Comparison of ENCODE assay signal across 1 cellular context in the genomic region with DNA sequence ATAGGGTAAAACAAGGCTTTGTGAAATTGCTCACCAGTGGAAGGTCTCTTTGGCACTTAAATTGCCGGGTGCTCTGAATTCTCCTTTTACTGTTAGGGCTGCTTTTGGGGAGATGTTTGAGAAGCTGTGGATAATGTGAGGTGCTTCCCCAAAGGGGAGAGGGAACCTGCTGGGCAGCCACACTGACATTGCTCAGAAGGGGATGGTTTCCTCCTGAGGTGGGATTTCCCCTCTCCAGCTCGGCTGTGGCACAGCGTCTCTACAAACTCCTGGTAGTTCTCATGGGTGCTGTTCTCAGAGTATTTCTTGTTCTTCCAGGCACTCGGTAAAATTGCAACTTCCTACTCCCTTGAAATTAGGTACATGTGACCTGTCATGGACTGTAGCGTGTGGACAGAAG.
A peak's percentile ranks its signal among the peaks of the same experiment; 100 is the strongest.
TF ChIP-seq lines count a peak whose summit lies in the region.

No MANE protein-coding gene starts in this region.

TF ChIP-seq in GM12878, 131 proteins besides CTCF, POLR2A, EP300 and RAD21 (continued from another document):
- TF ChIP-seq, protein P1, sequence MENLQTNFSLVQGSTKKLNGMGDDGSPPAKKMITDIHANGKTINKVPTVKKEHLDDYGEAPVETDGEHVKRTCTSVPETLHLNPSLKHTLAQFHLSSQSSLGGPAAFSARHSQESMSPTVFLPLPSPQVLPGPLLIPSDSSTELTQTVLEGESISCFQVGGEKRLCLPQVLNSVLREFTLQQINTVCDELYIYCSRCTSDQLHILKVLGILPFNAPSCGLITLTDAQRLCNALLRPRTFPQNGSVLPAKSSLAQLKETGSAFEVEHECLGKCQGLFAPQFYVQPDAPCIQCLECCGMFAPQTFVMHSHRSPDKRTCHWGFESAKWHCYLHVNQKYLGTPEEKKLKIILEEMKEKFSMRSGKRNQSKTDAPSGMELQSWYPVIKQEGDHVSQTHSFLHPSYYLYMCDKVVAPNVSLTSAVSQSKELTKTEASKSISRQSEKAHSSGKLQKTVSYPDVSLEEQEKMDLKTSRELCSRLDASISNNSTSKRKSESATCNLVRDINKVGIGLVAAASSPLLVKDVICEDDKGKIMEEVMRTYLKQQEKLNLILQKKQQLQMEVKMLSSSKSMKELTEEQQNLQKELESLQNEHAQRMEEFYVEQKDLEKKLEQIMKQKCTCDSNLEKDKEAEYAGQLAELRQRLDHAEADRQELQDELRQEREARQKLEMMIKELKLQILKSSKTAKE (IDR thresholded peaks at IDR 0.05; ENCODE audit: low read depth, poor library complexity, severe bottlenecking) = no peak
- TF ChIP-seq EZH2 (IDR thresholded peaks at IDR 0.05; ENCODE audit: borderline replicate concordance, control insufficient read depth, low read depth, low read length) (no peak), EED (IDR thresholded peaks at IDR 0.05; ENCODE audit: low read depth) (peak; percentile 13; the same call in 1 of the 2 replicates), IRF4 (IDR thresholded peaks at IDR 0.05; ENCODE audit: low read depth, low read length) (no peak), HDAC2 (IDR thresholded peaks at IDR 0.05) (no peak), SPI1 (IDR thresholded peaks at IDR 0.05; ENCODE audit: borderline replicate concordance, insufficient read depth, low read depth, low read length) (no peak), BACH1 (IDR thresholded peaks at IDR 0.05; ENCODE audit: borderline replicate concordance) (peak; percentile 35; the same call in 1 of the 2 replicates), HDGF (IDR thresholded peaks at IDR 0.05) (0 out of 2 replicates have a peak, but pooled peaks have one; percentile 34), ESRRA (IDR thresholded peaks at IDR 0.05; ENCODE audit: low read length) (no peak), LARP7 (IDR thresholded peaks at IDR 0.05) (0 out of 2 replicates have a peak, but pooled peaks have one; percentile 16), PAX5 (IDR thresholded peaks at IDR 0.05; ENCODE audit: borderline replicate concordance, low read depth, low read length) (peak; percentile 21; the same call in 1 of the 2 replicates), ZSCAN29 (IDR thresholded peaks at IDR 0.05) (0 out of 2 replicates have a peak, but pooled peaks have one; percentile 35), ZZZ3 (IDR thresholded peaks at IDR 0.05; ENCODE audit: control insufficient read depth, insufficient read length, low read depth) (no peak)
- TF ChIP-seq, protein P2, sequence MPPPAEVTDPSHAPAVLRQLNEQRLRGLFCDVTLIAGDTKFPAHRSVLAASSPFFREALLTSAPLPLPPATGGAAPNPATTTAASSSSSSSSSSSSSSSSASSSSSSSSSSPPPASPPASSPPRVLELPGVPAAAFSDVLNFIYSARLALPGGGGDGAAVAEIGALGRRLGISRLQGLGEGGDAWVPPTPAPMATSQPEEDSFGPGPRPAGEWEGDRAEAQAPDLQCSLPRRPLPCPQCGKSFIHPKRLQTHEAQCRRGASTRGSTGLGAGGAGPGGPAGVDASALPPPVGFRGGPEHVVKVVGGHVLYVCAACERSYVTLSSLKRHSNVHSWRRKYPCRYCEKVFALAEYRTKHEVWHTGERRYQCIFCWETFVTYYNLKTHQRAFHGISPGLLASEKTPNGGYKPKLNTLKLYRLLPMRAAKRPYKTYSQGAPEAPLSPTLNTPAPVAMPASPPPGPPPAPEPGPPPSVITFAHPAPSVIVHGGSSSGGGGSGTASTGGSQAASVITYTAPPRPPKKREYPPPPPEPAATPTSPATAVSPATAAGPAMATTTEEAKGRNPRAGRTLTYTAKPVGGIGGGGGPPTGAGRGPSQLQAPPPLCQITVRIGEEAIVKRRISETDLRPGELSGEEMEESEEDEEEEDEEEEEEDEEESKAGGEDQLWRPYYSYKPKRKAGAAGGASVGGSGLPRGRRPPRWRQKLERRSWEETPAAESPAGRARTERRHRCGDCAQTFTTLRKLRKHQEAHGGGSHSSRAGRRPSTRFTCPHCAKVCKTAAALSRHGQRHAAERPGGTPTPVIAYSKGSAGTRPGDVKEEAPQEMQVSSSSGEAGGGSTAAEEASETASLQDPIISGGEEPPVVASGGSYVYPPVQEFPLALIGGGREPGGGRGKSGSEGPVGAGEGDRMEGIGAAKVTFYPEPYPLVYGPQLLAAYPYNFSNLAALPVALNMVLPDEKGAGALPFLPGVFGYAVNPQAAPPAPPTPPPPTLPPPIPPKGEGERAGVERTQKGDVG (CRISPR knock-in tag; IDR thresholded peaks at IDR 0.05) = no peak
- TF ChIP-seq, protein P3, sequence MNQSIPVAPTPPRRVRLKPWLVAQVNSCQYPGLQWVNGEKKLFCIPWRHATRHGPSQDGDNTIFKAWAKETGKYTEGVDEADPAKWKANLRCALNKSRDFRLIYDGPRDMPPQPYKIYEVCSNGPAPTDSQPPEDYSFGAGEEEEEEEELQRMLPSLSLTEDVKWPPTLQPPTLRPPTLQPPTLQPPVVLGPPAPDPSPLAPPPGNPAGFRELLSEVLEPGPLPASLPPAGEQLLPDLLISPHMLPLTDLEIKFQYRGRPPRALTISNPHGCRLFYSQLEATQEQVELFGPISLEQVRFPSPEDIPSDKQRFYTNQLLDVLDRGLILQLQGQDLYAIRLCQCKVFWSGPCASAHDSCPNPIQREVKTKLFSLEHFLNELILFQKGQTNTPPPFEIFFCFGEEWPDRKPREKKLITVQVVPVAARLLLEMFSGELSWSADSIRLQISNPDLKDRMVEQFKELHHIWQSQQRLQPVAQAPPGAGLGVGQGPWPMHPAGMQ (IDR thresholded peaks at IDR 0.05; ENCODE audit: borderline replicate concordance) = no peak
- TF ChIP-seq, protein P4, sequence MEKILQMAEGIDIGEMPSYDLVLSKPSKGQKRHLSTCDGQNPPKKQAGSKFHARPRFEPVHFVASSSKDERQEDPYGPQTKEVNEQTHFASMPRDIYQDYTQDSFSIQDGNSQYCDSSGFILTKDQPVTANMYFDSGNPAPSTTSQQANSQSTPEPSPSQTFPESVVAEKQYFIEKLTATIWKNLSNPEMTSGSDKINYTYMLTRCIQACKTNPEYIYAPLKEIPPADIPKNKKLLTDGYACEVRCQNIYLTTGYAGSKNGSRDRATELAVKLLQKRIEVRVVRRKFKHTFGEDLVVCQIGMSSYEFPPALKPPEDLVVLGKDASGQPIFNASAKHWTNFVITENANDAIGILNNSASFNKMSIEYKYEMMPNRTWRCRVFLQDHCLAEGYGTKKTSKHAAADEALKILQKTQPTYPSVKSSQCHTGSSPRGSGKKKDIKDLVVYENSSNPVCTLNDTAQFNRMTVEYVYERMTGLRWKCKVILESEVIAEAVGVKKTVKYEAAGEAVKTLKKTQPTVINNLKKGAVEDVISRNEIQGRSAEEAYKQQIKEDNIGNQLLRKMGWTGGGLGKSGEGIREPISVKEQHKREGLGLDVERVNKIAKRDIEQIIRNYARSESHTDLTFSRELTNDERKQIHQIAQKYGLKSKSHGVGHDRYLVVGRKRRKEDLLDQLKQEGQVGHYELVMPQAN (conservative IDR thresholded peaks at IDR 0.05) = peak; percentile 25
- TF ChIP-seq, protein P5, sequence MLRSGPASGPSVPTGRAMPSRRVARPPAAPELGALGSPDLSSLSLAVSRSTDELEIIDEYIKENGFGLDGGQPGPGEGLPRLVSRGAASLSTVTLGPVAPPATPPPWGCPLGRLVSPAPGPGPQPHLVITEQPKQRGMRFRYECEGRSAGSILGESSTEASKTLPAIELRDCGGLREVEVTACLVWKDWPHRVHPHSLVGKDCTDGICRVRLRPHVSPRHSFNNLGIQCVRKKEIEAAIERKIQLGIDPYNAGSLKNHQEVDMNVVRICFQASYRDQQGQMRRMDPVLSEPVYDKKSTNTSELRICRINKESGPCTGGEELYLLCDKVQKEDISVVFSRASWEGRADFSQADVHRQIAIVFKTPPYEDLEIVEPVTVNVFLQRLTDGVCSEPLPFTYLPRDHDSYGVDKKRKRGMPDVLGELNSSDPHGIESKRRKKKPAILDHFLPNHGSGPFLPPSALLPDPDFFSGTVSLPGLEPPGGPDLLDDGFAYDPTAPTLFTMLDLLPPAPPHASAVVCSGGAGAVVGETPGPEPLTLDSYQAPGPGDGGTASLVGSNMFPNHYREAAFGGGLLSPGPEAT (IDR thresholded peaks at IDR 0.05; ENCODE audit: low read depth) = 0 out of 2 replicates have a peak, but pooled peaks have one; percentile 41
